ENCODE assay signal across 8 cellular contexts in genomic region chr1:35769759-35770446, GRCh38. TPM values are rescaled to one million over a fixed set of nuclear protein-coding genes. Genes with fewer than 3 reads are reported as not detected.
DNase-seq lines count a peak whose midpoint lies in the region; ATAC-seq and TF ChIP-seq lines count a peak whose summit lies in the region.

Gene CLSPN, minus strand, starts transcription at chr1:35769978. Its CDS starts 108 bp downstream, at chr1:35769870.

- H3K27ac Mint-ChIP-seq in T-helper 17 cell = peak within 1 kb of the TSS; percentile 86

- H3K27ac ChIP-seq in angular gyrus (ENCODE audit: low read depth, low read length) (peak within 1 kb of the TSS; percentile 55), psoas muscle (peak within 1 kb of the TSS; percentile 15), uterus (peak within 1 kb of the TSS in 1 of 2 donors; percentile 62)

- H3K4me1 ChIP-seq in psoas muscle (peaks cover 8% of the 10 kb centered on the region), uterus (no peaks in the 10 kb centered on the region)

- H3K36me3 Mint-ChIP-seq in T-helper 17 cell (ENCODE audit: low read depth) = peaks cover 3% of the 10 kb centered on the region

- H3K27me3 ChIP-seq in psoas muscle (ENCODE audit: insufficient read depth in 3 of 3, low read length in 2 of 3) = peaks cover 0 to 11% (median 0%) of the 10 kb centered on the region in 3 donors
- no peaks in the 10 kb centered on the region for H3K27me3 ChIP-seq in uterus

- TF ChIP-seq CTCF in psoas muscle (IDR thresholded peaks at IDR 0.05) (no peak), uterus (IDR thresholded peaks at IDR 0.05) (no peak)

- ATAC-seq in HG02885 (IDR thresholded peaks at IDR 0.05; ENCODE audit: poor library complexity, unreplicated experiment) (peak; percentile 94), T-helper 17 cell (peak; percentile 97), left ventricle myocardium superior (peak; percentile 99), psoas muscle (peak; percentile 99 to 100 (median 100))

- H3K4me3 Mint-ChIP-seq in T-helper 17 cell = peak within 1 kb of the TSS; percentile 99

- intact Hi-C loops in left ventricle myocardium superior (cut with micrococcal nuclease) (no loop called here), psoas muscle (cut with DNase I) (no loop called here), uterus (cut with DNase I; ENCODE audit: low total_unique reads) (no loop called here)

- H3K9me3 ChIP-seq in T-helper 17 cell (ENCODE audit: control insufficient read depth, low read length, poor library complexity, severe bottlenecking) (no peaks in the 10 kb centered on the region), psoas muscle (no peaks in the 10 kb centered on the region), uterus (no peaks in the 10 kb centered on the region)

- no peaks in the 10 kb centered on the region for H3K36me3 ChIP-seq in psoas muscle (ENCODE audit: insufficient read depth in 1 of 2, low read depth in 1 of 2)
- H3K36me3 ChIP-seq in uterus = no peaks in the 10 kb centered on the region

- no peaks in the 10 kb centered on the region for H3K27me3 Mint-ChIP-seq in T-helper 17 cell

- WGBS in psoas muscle, 3 donors = 0 to 1% (median 0%) methylated on average over 31 to 34 of the region's 34 CpGs

- TF ChIP-seq POLR2A in GM15510 (IDR thresholded peaks at IDR 0.05; ENCODE audit: borderline replicate concordance, extremely low read depth, insufficient read length) (peak; percentile 86), uterus (IDR thresholded peaks at IDR 0.05) (peak; percentile 25 to 31)

- DNase-seq in NCI-H1694 treated with DMSO at 0.1 percent for 48 hours (lab: John Stamatoyannopoulos, UW) (peak; percentile 87), T-helper 17 cell (peak; percentile 85 to 90 (median 85)), left ventricle myocardium superior (peak; percentile 95), psoas muscle (peak; percentile 93 to 95), uterus (peak; percentile 92 to 93)

- peak within 1 kb of the TSS; percentile 93 for H3K4me3 ChIP-seq in psoas muscle
- H3K4me3 ChIP-seq in uterus = peak within 1 kb of the TSS; percentile 42 to 56

- H3K4me1 Mint-ChIP-seq in T-helper 17 cell = peaks cover 6% of the 10 kb centered on the region

RNA-seq across cellular contexts. Expression of gene CLSPN, which starts in this region (rescaled TPM):
- total RNA-seq in T-helper 17 cell (1 to 10 TPM in 1 of 2 donors, under 1 TPM in 1; 0.90 to 1.5 TPM), left ventricle myocardium superior (0.59 TPM), psoas muscle (under 1 TPM in 3 of 4 donors, not detected in 1; 0.14 to 0.34 (median 0.15) TPM), uterus (10 to 100 TPM in 1 of 4 donors, not detected in 3; 14.0 TPM)
- under 1 TPM in 2 of 3 donors, not detected in 1; 0.08 to 0.34 TPM for polyA plus RNA-seq in psoas muscle

Comparison
In these comparisons a context has a peak if more than half of its experiments do, and no peak if none do; other contexts are left out.
1. Peak in DNase-seq and ATAC-seq in left ventricle myocardium superior; RNA of the gene not detected or under 1 TPM.
2. Peak in DNase-seq, ATAC-seq, H3K4me3 ChIP-seq and H3K27ac ChIP-seq in psoas muscle; RNA of the gene not detected or under 1 TPM.